ENCODE assay signal across 8 cellular contexts in genomic region chr5:179974946-179975712, GRCh38.
DNase-seq lines count a peak whose midpoint lies in the region; ATAC-seq and TF ChIP-seq lines count a peak whose summit lies in the region.

No MANE protein-coding gene starts in this region.

- DNase-seq in NCI-H748 (lab: John Stamatoyannopoulos, UW; ENCODE audit: unreplicated experiment) (peak; percentile 67), NCI-H748 treated with DMSO at 0.1 percent for 48 hours (lab: John Stamatoyannopoulos, UW) (no peak), KBM-7 (peak; percentile 77), SW480 (ENCODE audit: low spot score) (peak; percentile 30), fibroblast of the aortic adventitia (ENCODE audit: low read depth) (no peak), pons (ENCODE audit: low spot score) (peak; percentile 50), mucosa of gallbladder (ENCODE audit: low spot score) (no peak)

- TF ChIP-seq CTCF in fibroblast of the aortic adventitia (IDR thresholded peaks at IDR 0.05; ENCODE audit: insufficient read depth, low read length): peak; percentile 22

- in situ Hi-C loops in KBM-7 (cut with MboI; ENCODE audit: low pct_unique_long_range_greater_than_20kb, low sequenced_read_pairs): no loop called here

- peak; percentile 65 for ATAC-seq in GM19455 (IDR thresholded peaks at IDR 0.05; ENCODE audit: unreplicated experiment)

- no peak overlapping the region for H3K4me3 ChIP-seq in fibroblast of the aortic adventitia (ENCODE audit: low read depth, low read length)

Comparison
In these comparisons a context has a peak if more than half of its experiments do, and no peak if none do; other contexts are left out.
1. DNase-seq: peak in NCI-H748 (single experiment), KBM-7 (single experiment), SW480 (single experiment) and pons (single experiment); none in NCI-H748 treated with DMSO at 0.1 percent for 48 hours (single experiment), fibroblast of the aortic adventitia (single experiment) and mucosa of gallbladder (single experiment).